Comparison of ENCODE assay signal across 7 cellular contexts in genomic region chr10:107771066-107771465, GRCh38.
"Had no signal": no experiment of that assay in that cellular context is flagged by ENCODE, and none has a peak within 500 bp of the region (broad histone marks: within the 10 kb centered on the region; RNA-seq: fewer than 3 reads in every experiment).

No MANE protein-coding gene starts in this region.

- H3K4me3 ChIP-seq: GM23248 had no signal

- H3K9ac ChIP-seq: GM23248 had no signal

- FAIRE-seq: H54, HTR-8/SVneo had no signal

- H2AFZ ChIP-seq: GM23248 had no signal

- H3K27ac ChIP-seq: GM23248 had no signal

- DNase-seq: GM23248, GOT3, H9, HCEC 1CT, KBM-7 had no signal
